ENCODE assay signal across 7 cellular contexts in the genomic region with DNA sequence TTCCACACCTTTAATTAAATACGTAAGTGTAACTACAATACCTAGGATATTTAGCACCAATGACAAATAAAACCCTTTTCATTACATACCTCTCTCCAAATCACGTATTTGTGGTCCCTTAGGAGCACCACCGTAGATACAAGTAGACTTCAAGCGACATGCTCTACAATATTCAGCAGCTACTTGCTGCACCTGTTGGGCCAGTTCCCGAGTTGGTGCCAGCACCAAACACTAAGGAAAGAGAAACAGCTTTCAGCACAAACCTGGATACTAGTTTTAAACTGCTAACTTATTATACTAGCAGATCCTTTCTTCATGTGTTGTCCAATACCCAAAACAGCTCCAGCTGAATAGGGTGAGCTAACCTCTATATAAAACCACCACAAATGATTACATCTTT. TPM values are rescaled to one million over a fixed set of nuclear protein-coding genes. Genes with fewer than 3 reads are reported as not detected.
A peak's percentile ranks its signal among the peaks of the same experiment; 100 is the strongest.
DNase-seq lines count a peak whose midpoint lies in the region; ATAC-seq and TF ChIP-seq lines count a peak whose summit lies in the region.
"Had no signal": no experiment of that assay in that cellular context is flagged by ENCODE, and none has a peak within 500 bp of the region (broad histone marks: within the 10 kb centered on the region; RNA-seq: fewer than 3 reads in every experiment).

No MANE protein-coding gene starts in this region.

- H3K4me1 Mint-ChIP-seq in CD4-positive, alpha-beta memory T cell, result peaks cover 50 to 93% (median 66%) of the 10 kb centered on the region in 4 donors
- peaks cover 60% of the 10 kb centered on the region for H3K4me1 Mint-ChIP-seq in WTC11
- peaks cover 61% of the 10 kb centered on the region for H3K4me1 Mint-ChIP-seq in T-helper 2 cell treated with Interferon-gamma antibody and Interleukin-4, amounts not matched to agents 5 μg/mL and 100 μg/mL, for 36 hours (ENCODE audit: low read depth)

- peaks cover 0 to 41% (median under 1%) of the 10 kb centered on the region in 8 donors for H3K9me3 Mint-ChIP-seq in CD4-positive, alpha-beta memory T cell
- H3K9me3 Mint-ChIP-seq in WTC11, result no peaks in the 10 kb centered on the region
- H3K9me3 Mint-ChIP-seq in T-helper 2 cell treated with Interferon-gamma antibody and Interleukin-4, amounts not matched to agents 5 μg/mL and 100 μg/mL, for 36 hours, result no peaks in the 10 kb centered on the region

- H3K4me3 ChIP-seq in CD4-positive, alpha-beta memory T cell (ENCODE audit: low read length in 2 of 2), result no peak overlapping the region
- H3K4me3 ChIP-seq in mesodermal cell (ENCODE audit: extremely low read depth, insufficient read depth, low read length, poor library complexity, severe bottlenecking), result no peak overlapping the region

- H3K4me1 ChIP-seq in CD4-positive, alpha-beta memory T cell (ENCODE audit: insufficient read depth, low read length), result peaks cover 70% of the 10 kb centered on the region
- H3K4me1 ChIP-seq in mesodermal cell (ENCODE audit: control insufficient read depth, insufficient read depth, low read length, poor library complexity, severe bottlenecking), result peaks cover 34% of the 10 kb centered on the region

- TF ChIP-seq CTCF in WTC11 (IDR thresholded peaks at IDR 0.05), result no peak

- H3K27me3 ChIP-seq in CD4-positive, alpha-beta memory T cell (ENCODE audit: insufficient read depth, low read length), result no peaks in the 10 kb centered on the region

- peaks cover 67% of the 10 kb centered on the region for H3K36me3 ChIP-seq in CD4-positive, alpha-beta memory T cell (ENCODE audit: insufficient read depth, low read length)
- peaks cover 64% of the 10 kb centered on the region for H3K36me3 ChIP-seq in mesodermal cell (ENCODE audit: control insufficient read depth, insufficient read depth, low read length)

- 97 to 100% methylated on average over 4 to 5 of the region's 5 CpGs for WGBS in mesodermal cell (ENCODE audit: insufficient coverage in 2 of 2), 2 experiments

- peak overlapping the region in 7 of 8 donors; percentile 6 to 99 (median 57) for H3K4me3 Mint-ChIP-seq in CD4-positive, alpha-beta memory T cell
- 0 out of 2 replicates have a peak overlapping the region, but pooled peaks have one; percentile 98 for H3K4me3 Mint-ChIP-seq in WTC11
- no peak overlapping the region for H3K4me3 Mint-ChIP-seq in T-helper 2 cell treated with Interferon-gamma antibody and Interleukin-4, amounts not matched to agents 5 μg/mL and 100 μg/mL, for 36 hours

- DNase-seq in CD4-positive, alpha-beta memory T cell, result peak in 1 of 5 donors; percentile 9
- DNase-seq in WTC11 (ENCODE audit: low spot score), result no peak
- no peak for DNase-seq in T-helper 2 cell treated with Interferon-gamma antibody and Interleukin-4, amounts not matched to agents 5 μg/mL and 100 μg/mL, for 36 hours (ENCODE audit: low spot score)
- DNase-seq in dedifferentiated amniotic fluid mesenchymal stem cell (ENCODE audit: extremely low spot score), result no peak
- DNase-seq: substantia nigra had no signal

- CTCF ChIA-PET in CD4-positive, alpha-beta memory T cell (lab: Charles Lee; ENCODE audit: partially characterized antibody), result interaction anchor here (1.6 to 6.2 kb wide), 2 partner anchors 11 to 83 kb away, joined by 6 to 62 read pairs; no protein-coding TSS in a partner anchor
- CTCF ChIA-PET in WTC11 (lab: Charles Lee), result no interaction called here

- no peak for ATAC-seq in WTC11
- ATAC-seq in GM18873 (IDR thresholded peaks at IDR 0.05; ENCODE audit: low FRiP score, unreplicated experiment), result no peak

- peak overlapping the region; percentile 98 for H3K27ac ChIP-seq in CD4-positive, alpha-beta memory T cell (ENCODE audit: low read depth, low read length)
- H3K27ac ChIP-seq in mesodermal cell (ENCODE audit: low read depth, low read length, severe bottlenecking), result peak overlapping the region; percentile 17

- H3K27me3 Mint-ChIP-seq in CD4-positive, alpha-beta memory T cell, result peaks cover 0 to 4% of the 10 kb centered on the region in 2 donors
- no peaks in the 10 kb centered on the region; the same call in 1 of the 2 replicates for H3K27me3 Mint-ChIP-seq in WTC11 (ENCODE audit: low read depth)
- H3K27me3 Mint-ChIP-seq in T-helper 2 cell treated with Interferon-gamma antibody and Interleukin-4, amounts not matched to agents 5 μg/mL and 100 μg/mL, for 36 hours (ENCODE audit: low read depth), result peaks cover 8% of the 10 kb centered on the region

- H3K36me3 Mint-ChIP-seq in CD4-positive, alpha-beta memory T cell, result peaks cover 65 to 90% of the 10 kb centered on the region in 2 donors
- H3K36me3 Mint-ChIP-seq in WTC11, result peaks cover 72% of the 10 kb centered on the region
- peaks cover 80% of the 10 kb centered on the region for H3K36me3 Mint-ChIP-seq in T-helper 2 cell treated with Interferon-gamma antibody and Interleukin-4, amounts not matched to agents 5 μg/mL and 100 μg/mL, for 36 hours (ENCODE audit: low read depth)

- no peaks in the 10 kb centered on the region for H3K9me3 ChIP-seq in CD4-positive, alpha-beta memory T cell (ENCODE audit: control insufficient read depth in 1 of 2, low read length in 2 of 2)
- no peaks in the 10 kb centered on the region for H3K9me3 ChIP-seq in mesodermal cell (ENCODE audit: control insufficient read depth, low read length)

- intact Hi-C loops in CD4-positive, alpha-beta memory T cell (cut with micrococcal nuclease), result loop anchor here (10.0 kb wide), 2 partner anchors 659 to 799 kb away; a partner anchor contains a TSS

- H3K27ac Mint-ChIP-seq in CD4-positive, alpha-beta memory T cell, result peak overlapping the region; percentile 53 to 100 (median 91)
- H3K27ac Mint-ChIP-seq in WTC11, result peak overlapping the region; percentile 79
- H3K27ac Mint-ChIP-seq in T-helper 2 cell treated with Interferon-gamma antibody and Interleukin-4, amounts not matched to agents 5 μg/mL and 100 μg/mL, for 36 hours, result no peak overlapping the region

- POLR2A ChIA-PET in CD4-positive, alpha-beta memory T cell (lab: Charles Lee; ENCODE audit: partially characterized antibody), result interaction anchor here (1.3 to 7.9 kb wide), 4 partner anchors 12 to 806 kb away, joined by 4 to 110 read pairs (median 43); no protein-coding TSS in a partner anchor
- POLR2A ChIA-PET in WTC11 (lab: Charles Lee), result no interaction called here

TF ChIP-seq in WTC11, 78 proteins besides CTCF, POLR2A, EP300 and RAD21:
- TF ChIP-seq ZNF396 (CRISPR knock-in tag; IDR thresholded peaks at IDR 0.05; ENCODE audit: borderline replicate concordance) (no peak), NFYB (CRISPR knock-in tag; conservative IDR thresholded peaks at IDR 0.05; ENCODE audit: low read depth) (no peak), GABPB1 (CRISPR knock-in tag; IDR thresholded peaks at IDR 0.05) (no peak), NR3C1 (CRISPR knock-in tag; conservative IDR thresholded peaks at IDR 0.05; ENCODE audit: low read depth) (no peak), PRRX2 (CRISPR knock-in tag; IDR thresholded peaks at IDR 0.05) (0 out of 2 replicates have a peak, but pooled peaks have one; percentile 45)
- TF ChIP-seq, protein P1, sequence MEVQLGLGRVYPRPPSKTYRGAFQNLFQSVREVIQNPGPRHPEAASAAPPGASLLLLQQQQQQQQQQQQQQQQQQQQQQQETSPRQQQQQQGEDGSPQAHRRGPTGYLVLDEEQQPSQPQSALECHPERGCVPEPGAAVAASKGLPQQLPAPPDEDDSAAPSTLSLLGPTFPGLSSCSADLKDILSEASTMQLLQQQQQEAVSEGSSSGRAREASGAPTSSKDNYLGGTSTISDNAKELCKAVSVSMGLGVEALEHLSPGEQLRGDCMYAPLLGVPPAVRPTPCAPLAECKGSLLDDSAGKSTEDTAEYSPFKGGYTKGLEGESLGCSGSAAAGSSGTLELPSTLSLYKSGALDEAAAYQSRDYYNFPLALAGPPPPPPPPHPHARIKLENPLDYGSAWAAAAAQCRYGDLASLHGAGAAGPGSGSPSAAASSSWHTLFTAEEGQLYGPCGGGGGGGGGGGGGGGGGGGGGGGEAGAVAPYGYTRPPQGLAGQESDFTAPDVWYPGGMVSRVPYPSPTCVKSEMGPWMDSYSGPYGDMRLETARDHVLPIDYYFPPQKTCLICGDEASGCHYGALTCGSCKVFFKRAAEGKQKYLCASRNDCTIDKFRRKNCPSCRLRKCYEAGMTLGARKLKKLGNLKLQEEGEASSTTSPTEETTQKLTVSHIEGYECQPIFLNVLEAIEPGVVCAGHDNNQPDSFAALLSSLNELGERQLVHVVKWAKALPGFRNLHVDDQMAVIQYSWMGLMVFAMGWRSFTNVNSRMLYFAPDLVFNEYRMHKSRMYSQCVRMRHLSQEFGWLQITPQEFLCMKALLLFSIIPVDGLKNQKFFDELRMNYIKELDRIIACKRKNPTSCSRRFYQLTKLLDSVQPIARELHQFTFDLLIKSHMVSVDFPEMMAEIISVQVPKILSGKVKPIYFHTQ (CRISPR knock-in tag; IDR thresholded peaks at IDR 0.05), result peak; percentile 18; the same call in 1 of the 2 replicates
TF ChIP-seq in WTC11: peak in this region for 2.

RNA-seq across cellular contexts. Expression of a gene that starts 2.7 kb away (rescaled TPM):
- total RNA-seq in CD4-positive, alpha-beta memory T cell, result 1,000 to 10,000 TPM; 1,369 to 1,418 TPM
- polyA plus RNA-seq in CD4-positive, alpha-beta memory T cell, result 1,000 to 10,000 TPM; 1,080 to 1,577 TPM
- 543 to 612 TPM (median 563 TPM) in 3 replicates for total RNA-seq in WTC11 (2021)
- polyA plus RNA-seq in mesodermal cell (2013, experiment 1 of 2), result 516 TPM
- 561 TPM for polyA plus RNA-seq in mesodermal cell (2013, experiment 2 of 2)

RNA-seq across cellular contexts. Expression of a gene that starts 3.4 kb away (rescaled TPM):
- total RNA-seq in CD4-positive, alpha-beta memory T cell, result 100 to 1,000 TPM; 105 to 108 TPM
- 10 to 100 TPM in 1 of 2 donors, 1 to 10 TPM in 1; 6.4 to 18.5 TPM for polyA plus RNA-seq in CD4-positive, alpha-beta memory T cell
- 59.8 to 63.8 TPM (median 59.9 TPM) in 3 replicates for total RNA-seq in WTC11 (2021)
- polyA plus RNA-seq in mesodermal cell (2013, experiment 1 of 2), result 42.0 TPM
- 54.5 TPM for polyA plus RNA-seq in mesodermal cell (2013, experiment 2 of 2)

RNA-seq across cellular contexts. Expression of a gene that starts 6.5 kb away (rescaled TPM):
- total RNA-seq in CD4-positive, alpha-beta memory T cell, result 10 to 100 TPM; 57.4 to 60.0 TPM
- polyA plus RNA-seq in CD4-positive, alpha-beta memory T cell, result 1 to 10 TPM; 3.0 to 6.7 TPM
- 38.5 to 44.3 TPM (median 42.7 TPM) in 3 replicates for total RNA-seq in WTC11 (2021)
- polyA plus RNA-seq in mesodermal cell (2013, experiment 1 of 2), result 15.3 TPM
- 17.5 TPM for polyA plus RNA-seq in mesodermal cell (2013, experiment 2 of 2)

RNA-seq across cellular contexts. Expression of a gene that starts 54.4 kb away (rescaled TPM):
- total RNA-seq in CD4-positive, alpha-beta memory T cell, result under 1 TPM; 0.55 to 0.90 TPM
- not detected for polyA plus RNA-seq in CD4-positive, alpha-beta memory T cell
- total RNA-seq in WTC11 (2021), result not detected in 3 replicates
- polyA plus RNA-seq in mesodermal cell (2013, experiment 1 of 2), result 0.37 TPM
- not detected for polyA plus RNA-seq in mesodermal cell (2013, experiment 2 of 2)
